8 cellular contexts compared by ENCODE assay signal in genomic region chr13:24997367-24997967, GRCh38.
DNase-seq lines count a peak whose midpoint lies in the region; ATAC-seq and TF ChIP-seq lines count a peak whose summit lies in the region.

No MANE protein-coding gene starts in this region.

- POLR2A ChIA-PET in Caco-2 (lab: Charles Lee) = no interaction called here
- POLR2A ChIA-PET in PC-9 (lab: Charles Lee; ENCODE audit: unreplicated experiment) = no interaction called here

- H3K9me3 ChIP-seq in Caco-2 (peaks cover under 1% of the 10 kb centered on the region; the same call in 1 of the 2 replicates), PC-9 (ENCODE audit: insufficient read depth, low read depth) (no peaks in the 10 kb centered on the region)

- H3K9me3 Mint-ChIP-seq in Caco-2 (ENCODE audit: unreplicated experiment) (no peaks in the 10 kb centered on the region), GM23338 (no peaks in the 10 kb centered on the region)
- H3K9me3 Mint-ChIP-seq in activated T-helper 1 cell treated with anti-CD3 and anti-CD28 coated beads, Interleukin-12 subunit alpha, Interleukin-12 subunit beta, Interleukin-2, Interleukin-4 antibody, amounts not matched to agents 30 ng/mL and 10 ng/mL and 1 ng/mL, durations not matched to agents 14 hours and 24 hours and 36 hours = no peaks in the 10 kb centered on the region

- H3K4me1 Mint-ChIP-seq in Caco-2 (ENCODE audit: low read depth, unreplicated experiment) = peaks cover 11% of the 10 kb centered on the region
- peaks cover 7% of the 10 kb centered on the region; the same call in 2 of the 3 replicates for H3K4me1 Mint-ChIP-seq in GM23338
- peaks cover 4% of the 10 kb centered on the region for H3K4me1 Mint-ChIP-seq in activated T-helper 1 cell treated with anti-CD3 and anti-CD28 coated beads, Interleukin-12 subunit alpha, Interleukin-12 subunit beta, Interleukin-2, Interleukin-4 antibody, amounts not matched to agents 30 ng/mL and 10 ng/mL and 1 ng/mL, durations not matched to agents 14 hours and 24 hours and 36 hours (ENCODE audit: low read depth)

- BruUV-seq in Caco-2 (replicated peaks; lab: Mats Ljungman, UMichigan) (no TSS peak), PC-9 (replicated peaks; lab: Mats Ljungman, UMichigan) (no TSS peak)

- H3K4me3 Mint-ChIP-seq in Caco-2 (ENCODE audit: unreplicated experiment) (no peak overlapping the region), GM23338 (no peak overlapping the region)
- no peak overlapping the region for H3K4me3 Mint-ChIP-seq in activated T-helper 1 cell treated with anti-CD3 and anti-CD28 coated beads, Interleukin-12 subunit alpha, Interleukin-12 subunit beta, Interleukin-2, Interleukin-4 antibody, amounts not matched to agents 30 ng/mL and 10 ng/mL and 1 ng/mL, durations not matched to agents 14 hours and 24 hours and 36 hours

- no peaks in the 10 kb centered on the region for H3F3A ChIP-seq in GM23338 (replicated peaks; ENCODE audit: low read depth)
- no peaks in the 10 kb centered on the region for H3F3A ChIP-seq in PC-9 (ENCODE audit: insufficient read depth, low read depth)

- H3K36me3 ChIP-seq in Caco-2 (ENCODE audit: control insufficient read depth, insufficient read depth, low read length) (no peaks in the 10 kb centered on the region), GM23338 (ENCODE audit: insufficient read depth) (no peaks in the 10 kb centered on the region), PC-9 (ENCODE audit: low read depth) (no peaks in the 10 kb centered on the region)

- no peak overlapping the region for H3K27ac Mint-ChIP-seq in Caco-2 (ENCODE audit: unreplicated experiment)
- H3K27ac Mint-ChIP-seq in GM23338 = no peak overlapping the region
- no peak overlapping the region for H3K27ac Mint-ChIP-seq in activated T-helper 1 cell treated with anti-CD3 and anti-CD28 coated beads, Interleukin-12 subunit alpha, Interleukin-12 subunit beta, Interleukin-2, Interleukin-4 antibody, amounts not matched to agents 30 ng/mL and 10 ng/mL and 1 ng/mL, durations not matched to agents 14 hours and 24 hours and 36 hours

- TF ChIP-seq CTCF in Caco-2 (IDR thresholded peaks at IDR 0.05; ENCODE audit: insufficient read depth in 1 of 2, low read depth in 1 of 2, low read length in 1 of 2, severe bottlenecking in 1 of 2, unreplicated experiment in 1 of 2) (peak; percentile 67 to 87), GM23338 (conservative IDR thresholded peaks at IDR 0.05; ENCODE audit: low read depth in 2 of 2) (peak; percentile 69 to 88), PC-9 (conservative IDR thresholded peaks at IDR 0.05) (peak; percentile 89), retinal pigment epithelial cell (conservative IDR thresholded peaks at IDR 0.05; ENCODE audit: low read depth, low read length) (peak; percentile 68)

- intact Hi-C loops in Caco-2 (cut with micrococcal nuclease; ENCODE audit: unreplicated experiment) = loop anchor here (1.0 kb wide), 1 partner anchor 303 kb away; no protein-coding TSS in a partner anchor
- intact Hi-C loops in PC-9 (cut with micrococcal nuclease; ENCODE audit: unreplicated experiment) = no loop called here
- intact Hi-C loops in activated T-helper 1 cell treated with anti-CD3 and anti-CD28 coated beads, Interleukin-12 subunit alpha, Interleukin-12 subunit beta, Interleukin-2, Interleukin-4 antibody, amounts not matched to agents 30 ng/mL and 10 ng/mL and 1 ng/mL, durations not matched to agents 14 hours and 24 hours and 36 hours (cut with micrococcal nuclease) = no loop called here

- peak; percentile 18; the same call in 1 of the 3 replicates for ATAC-seq in GM23338

- CTCF ChIA-PET in Caco-2 (lab: Charles Lee) = interaction anchor here (0.9 kb wide), 1 partner anchor 303 kb away, joined by 3 read pairs; no protein-coding TSS in a partner anchor
- CTCF ChIA-PET in PC-9 (lab: Charles Lee) = no interaction called here

- H3K27me3 Mint-ChIP-seq in Caco-2 (ENCODE audit: insufficient read depth, unreplicated experiment) (no peaks in the 10 kb centered on the region), GM23338 (ENCODE audit: insufficient read depth, low read depth, poor library complexity) (peaks cover 2% of the 10 kb centered on the region)
- peaks cover 25% of the 10 kb centered on the region for H3K27me3 Mint-ChIP-seq in activated T-helper 1 cell treated with anti-CD3 and anti-CD28 coated beads, Interleukin-12 subunit alpha, Interleukin-12 subunit beta, Interleukin-2, Interleukin-4 antibody, amounts not matched to agents 30 ng/mL and 10 ng/mL and 1 ng/mL, durations not matched to agents 14 hours and 24 hours and 36 hours (ENCODE audit: insufficient read depth)

- H2AFZ ChIP-seq in GM23338 = no peak overlapping the region
- H2AFZ ChIP-seq in PC-9 = no peak overlapping the region

- H3K4me2 ChIP-seq in GM23338 (no peak overlapping the region), PC-9 (no peak overlapping the region)

- H3K4me3 ChIP-seq in Caco-2 (ENCODE audit: low read depth, low read length) = no peak overlapping the region
- H3K4me3 ChIP-seq in GM23338 = no peak overlapping the region
- no peak overlapping the region for H3K4me3 ChIP-seq in PC-9
- H3K4me3 ChIP-seq in retinal pigment epithelial cell (ENCODE audit: low read length) = no peak overlapping the region

- H4K20me1 ChIP-seq in GM23338 (replicated peaks; ENCODE audit: insufficient read depth) (no peaks in the 10 kb centered on the region), PC-9 (ENCODE audit: insufficient read depth) (no peaks in the 10 kb centered on the region)

- H3K79me2 ChIP-seq in GM23338 (replicated peaks; ENCODE audit: insufficient read depth) = no peaks in the 10 kb centered on the region
- no peaks in the 10 kb centered on the region for H3K79me2 ChIP-seq in PC-9 (ENCODE audit: low read depth)

- H3K27ac ChIP-seq in GM23338 (ENCODE audit: low read depth) (no peak overlapping the region), PC-9 (no peak overlapping the region)

- peak in 1 of 2 experiments; percentile 50 for DNase-seq in Caco-2
- peak; percentile 79 for DNase-seq in GM23338 (ENCODE audit: low spot score)
- no peak for DNase-seq in PC-9
- peak; percentile 21 to 59 for DNase-seq in erythroblast (lab: John Stamatoyannopoulos, UW)
- DNase-seq in retinal pigment epithelial cell (ENCODE audit: low read depth) = no peak
- no peak for DNase-seq in mesenteric fat pad (ENCODE audit: low spot score)
- DNase-seq in activated T-helper 1 cell treated with anti-CD3 and anti-CD28 coated beads, Interleukin-12 subunit alpha, Interleukin-12 subunit beta, Interleukin-2, Interleukin-4 antibody, amounts not matched to agents 30 ng/mL and 10 ng/mL and 1 ng/mL, durations not matched to agents 14 hours and 24 hours and 36 hours (ENCODE audit: low spot score) = no peak
- DNase-seq in activated naive CD4-positive, alpha-beta T cell (lab: John Stamatoyannopoulos, UW) = no peak

- H3K4me1 ChIP-seq in Caco-2 = peaks cover 12% of the 10 kb centered on the region
- H3K4me1 ChIP-seq in GM23338 (ENCODE audit: insufficient read depth) = 0 out of 2 replicates have a peak, but pooled peaks cover 3% of the 10 kb centered on the region
- peaks cover 12% of the 10 kb centered on the region for H3K4me1 ChIP-seq in PC-9 (replicated peaks; ENCODE audit: insufficient read depth)

- H3K27me3 ChIP-seq in Caco-2 (replicated peaks; ENCODE audit: control insufficient read depth, insufficient read depth, low read length) (no peaks in the 10 kb centered on the region), GM23338 (ENCODE audit: insufficient read depth) (no peaks in the 10 kb centered on the region), PC-9 (ENCODE audit: insufficient read depth, low read depth) (peaks cover 3% of the 10 kb centered on the region; the same call in 1 of the 2 replicates)

- no peaks in the 10 kb centered on the region for H3K36me3 Mint-ChIP-seq in Caco-2 (ENCODE audit: insufficient read depth, unreplicated experiment)
- no peaks in the 10 kb centered on the region for H3K36me3 Mint-ChIP-seq in GM23338 (ENCODE audit: low read depth)
- no peaks in the 10 kb centered on the region for H3K36me3 Mint-ChIP-seq in activated T-helper 1 cell treated with anti-CD3 and anti-CD28 coated beads, Interleukin-12 subunit alpha, Interleukin-12 subunit beta, Interleukin-2, Interleukin-4 antibody, amounts not matched to agents 30 ng/mL and 10 ng/mL and 1 ng/mL, durations not matched to agents 14 hours and 24 hours and 36 hours (ENCODE audit: low read depth)

- TF ChIP-seq POLR2A in erythroblast (IDR thresholded peaks at IDR 0.05; ENCODE audit: low read length) = no peak

- H3K9me2 ChIP-seq in GM23338 (ENCODE audit: insufficient read depth) (no peaks in the 10 kb centered on the region), PC-9 (ENCODE audit: insufficient read depth) (no peaks in the 10 kb centered on the region)

TF ChIP-seq in GM23338, 12 proteins besides CTCF, POLR2A, EP300 and RAD21 (continues in another document):
- TF ChIP-seq STAT1 (IDR thresholded peaks at IDR 0.05; ENCODE audit: unreplicated experiment) (no peak), JUNB (IDR thresholded peaks at IDR 0.05; ENCODE audit: unreplicated experiment) (no peak), EZH2 (IDR thresholded peaks at IDR 0.05; ENCODE audit: low read depth, unreplicated experiment) (no peak), CREB1 (CRISPR knock-in tag; IDR thresholded peaks at IDR 0.05; ENCODE audit: low read depth) (no peak), POLR2AphosphoS5 (IDR thresholded peaks at IDR 0.05; ENCODE audit: low read depth) (no peak), ETS1 (IDR thresholded peaks at IDR 0.05) (no peak), NANOG (IDR thresholded peaks at IDR 0.05; ENCODE audit: borderline replicate concordance) (no peak), ZNF331 (CRISPR knock-in tag; IDR thresholded peaks at IDR 0.05; ENCODE audit: low read depth) (no peak), ZNF114 (CRISPR knock-in tag; IDR thresholded peaks at IDR 0.05) (no peak), EZH2phosphoT487 (IDR thresholded peaks at IDR 0.05; ENCODE audit: unreplicated experiment) (no peak)

Comparison
In these comparisons a context has a peak if more than half of its experiments do, and no peak if none do; other contexts are left out.
1. DNase-seq: peak in GM23338 (single experiment) and erythroblast (2 of 2); none in PC-9 (0 of 2), retinal pigment epithelial cell (single experiment), mesenteric fat pad (single experiment), activated T-helper 1 cell treated with anti-CD3 and anti-CD28 coated beads, Interleukin-12 subunit alpha, Interleukin-12 subunit beta, Interleukin-2, Interleukin-4 antibody, amounts not matched to agents 30 ng/mL and 10 ng/mL and 1 ng/mL, durations not matched to agents 14 hours and 24 hours and 36 hours (single experiment) and activated naive CD4-positive, alpha-beta T cell (0 of 4).
2. Peak in every context shown above with its lines, with median percentiles within 50 percentile points of each other: CTCF ChIP-seq.